ENCODE assay signal across 20 cellular contexts in the genomic region with DNA sequence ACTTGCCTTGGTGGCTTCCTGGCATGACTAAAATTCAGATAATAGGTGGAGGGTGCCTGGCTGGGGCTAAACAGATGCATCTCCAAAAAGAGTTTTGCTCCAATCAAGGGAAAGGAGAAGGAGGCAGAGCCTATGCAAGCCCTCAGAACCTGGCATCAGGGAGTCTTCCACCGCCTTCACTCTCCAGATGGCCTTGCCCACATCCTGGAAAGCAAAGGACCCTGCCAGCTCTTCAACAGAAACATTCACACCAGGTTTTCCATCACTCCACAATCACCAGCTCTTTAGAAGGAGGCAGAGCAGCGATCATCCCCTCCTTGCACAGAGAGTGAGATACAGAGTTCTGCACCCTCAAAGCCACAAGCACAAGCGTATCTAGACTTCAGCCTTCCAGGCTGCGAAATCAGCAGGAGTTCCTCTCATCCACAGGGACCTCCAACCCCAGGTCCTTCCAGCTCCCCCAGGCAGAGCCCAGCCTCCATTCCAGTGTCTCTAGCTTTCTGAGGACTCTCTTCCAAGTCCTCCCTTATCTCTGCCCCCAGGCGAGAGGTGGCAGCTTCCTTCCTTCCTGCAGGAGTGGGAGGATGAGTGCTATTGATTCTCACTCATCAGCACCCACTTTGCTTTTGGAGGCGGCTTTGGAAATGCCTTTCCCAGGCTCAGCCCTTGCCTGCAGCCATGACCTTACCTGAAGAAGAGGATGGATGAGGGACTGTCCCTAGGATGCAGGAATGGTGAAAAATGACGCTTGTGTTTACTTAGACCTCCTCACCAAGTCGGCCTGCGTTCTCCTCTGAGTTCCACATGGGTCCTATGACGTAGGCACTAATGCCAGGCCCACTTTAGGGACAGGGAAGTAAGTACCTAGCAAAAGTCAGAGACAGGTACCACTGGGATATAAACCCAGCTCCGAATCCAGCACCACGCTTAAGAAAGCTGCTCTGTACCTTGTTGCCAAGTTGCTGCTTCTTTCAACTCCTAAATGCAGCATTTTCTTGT.
"Had no signal": no experiment of that assay in that cellular context is flagged by ENCODE, and none has a peak within 500 bp of the region (broad histone marks: within the 10 kb centered on the region; RNA-seq: fewer than 3 reads in every experiment).

No MANE protein-coding gene starts in this region.

- H3K4me3 Mint-ChIP-seq: activated CD4-positive, alpha-beta memory T cell treated with anti-CD3 and anti-CD28 coated beads for 36 hours; activated CD4-positive, alpha-beta T cell treated with anti-CD3 and anti-CD28 coated beads for 36 hours; brain; neural crest cell; stimulated activated effector memory CD8-positive, alpha-beta T cell treated with anti-CD3 and anti-CD28 coated beads, Interleukin-12 subunit alpha, Interleukin-12 subunit beta, amount 100 ng/mL, for 72 hours; WTC11 had no signal

- H3K4me1 Mint-ChIP-seq: activated CD4-positive, alpha-beta T cell treated with anti-CD3 and anti-CD28 coated beads for 36 hours; stimulated activated effector memory CD8-positive, alpha-beta T cell treated with anti-CD3 and anti-CD28 coated beads, Interleukin-12 subunit alpha, Interleukin-12 subunit beta, amount 100 ng/mL, for 72 hours had no signal

- H3K9me3 Mint-ChIP-seq: stimulated activated effector memory CD8-positive, alpha-beta T cell treated with anti-CD3 and anti-CD28 coated beads, Interleukin-12 subunit alpha, Interleukin-12 subunit beta, amount 100 ng/mL, for 72 hours had no signal

- H3K27ac ChIP-seq: foreskin keratinocyte, left lung, psoas muscle, upper lobe of right lung had no signal

- H3K27me3 ChIP-seq: dorsolateral prefrontal cortex, foreskin keratinocyte, upper lobe of right lung had no signal

- DNase-seq: activated CD4-positive, alpha-beta memory T cell treated with anti-CD3 and anti-CD28 coated beads for 36 hours; activated CD4-positive, alpha-beta T cell treated with anti-CD3 and anti-CD28 coated beads for 36 hours; activated naive CD4-positive, alpha-beta T cell; activated T-cell treated with anti-CD3 and anti-CD28 coated beads for 4 hours; central memory CD4-positive, alpha-beta T cell; foreskin keratinocyte; kidney; left lung; psoas muscle; stimulated activated CD4-positive, alpha-beta T cell treated with anti-CD3 and anti-CD28 coated beads, Interleukin-4, amount 100 ng/mL, for 24 hours; SW 1271; T-helper 2 cell; upper lobe of right lung had no signal

- H3K4me3 ChIP-seq: dorsolateral prefrontal cortex, left lung, psoas muscle, smooth muscle cell, upper lobe of right lung had no signal

- H3K9me3 ChIP-seq: left lung, psoas muscle, upper lobe of right lung had no signal

- H3K4me1 ChIP-seq: psoas muscle, upper lobe of right lung had no signal

- H3K4me2 ChIP-seq: smooth muscle cell had no signal

- ATAC-seq: activated CD4-positive, alpha-beta T cell treated with anti-CD3 and anti-CD28 coated beads for 36 hours; foreskin keratinocyte; left lung; psoas muscle; sciatic nerve; stimulated activated effector memory CD8-positive, alpha-beta T cell treated with anti-CD3 and anti-CD28 coated beads, Interleukin-12 subunit alpha, Interleukin-12 subunit beta, amount 100 ng/mL, for 72 hours; upper lobe of right lung; WTC11 had no signal

- H3K27ac Mint-ChIP-seq: activated CD4-positive, alpha-beta memory T cell treated with anti-CD3 and anti-CD28 coated beads for 36 hours; activated CD4-positive, alpha-beta T cell treated with anti-CD3 and anti-CD28 coated beads for 36 hours; brain; stimulated activated effector memory CD8-positive, alpha-beta T cell treated with anti-CD3 and anti-CD28 coated beads, Interleukin-12 subunit alpha, Interleukin-12 subunit beta, amount 100 ng/mL, for 72 hours; WTC11 had no signal

- H3K36me3 ChIP-seq: left lung, upper lobe of right lung had no signal

- H3K36me3 Mint-ChIP-seq: activated CD4-positive, alpha-beta memory T cell treated with anti-CD3 and anti-CD28 coated beads for 36 hours; brain; stimulated activated effector memory CD8-positive, alpha-beta T cell treated with anti-CD3 and anti-CD28 coated beads, Interleukin-12 subunit alpha, Interleukin-12 subunit beta, amount 100 ng/mL, for 72 hours; WTC11 had no signal
